1 cellular context compared by ENCODE assay signal in the genomic region with DNA sequence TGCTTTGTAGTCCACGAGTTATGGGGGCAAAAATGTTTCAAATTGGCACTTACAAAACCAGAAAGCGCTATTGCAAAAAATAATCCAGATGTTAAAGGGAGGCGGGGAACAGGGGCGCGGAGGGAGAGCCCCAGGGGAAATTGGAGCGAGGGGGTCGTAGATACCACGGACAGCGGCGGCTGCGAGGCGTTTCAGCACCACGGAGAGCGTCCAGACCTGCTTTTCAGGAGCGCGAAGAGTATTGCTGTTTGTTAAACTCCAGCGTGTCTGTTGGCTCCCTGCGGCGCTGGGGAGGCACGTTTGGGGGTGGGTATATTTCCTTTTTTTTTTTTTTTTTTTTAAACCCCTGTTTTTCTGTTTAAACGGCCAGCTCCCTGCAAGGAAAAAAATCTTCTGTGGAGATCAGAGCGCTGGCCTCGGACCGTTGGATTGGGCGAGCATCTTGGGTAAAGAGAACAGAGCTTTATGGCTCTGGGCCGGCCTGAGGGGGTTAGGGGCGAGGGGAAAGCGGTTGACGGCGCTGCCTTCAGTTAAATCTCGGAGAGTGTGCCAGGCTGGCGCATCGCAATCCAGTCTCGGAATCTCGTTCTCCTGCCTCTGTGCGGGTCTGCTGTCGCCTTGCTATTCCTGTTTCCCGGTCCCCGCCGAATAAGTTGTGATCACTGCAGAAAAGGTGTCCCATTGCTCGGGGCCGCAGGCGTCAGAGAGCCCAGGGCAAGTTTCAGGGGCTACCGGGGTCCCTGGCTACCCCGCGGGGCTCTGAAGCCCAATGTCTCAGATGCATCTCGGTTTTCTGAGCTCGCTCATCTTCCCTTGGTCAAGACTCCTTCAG.
TF ChIP-seq lines count a peak whose summit lies in the region.

A gene (minus strand): TSS at position 288 of the 832 bp plus-strand sequence. CDS start 302 bp downstream, outside the sequence.

TF ChIP-seq in HepG2, 621 proteins besides CTCF, POLR2A, EP300 and RAD21 (continued from another document and continues in another):
- TF ChIP-seq, protein P1, sequence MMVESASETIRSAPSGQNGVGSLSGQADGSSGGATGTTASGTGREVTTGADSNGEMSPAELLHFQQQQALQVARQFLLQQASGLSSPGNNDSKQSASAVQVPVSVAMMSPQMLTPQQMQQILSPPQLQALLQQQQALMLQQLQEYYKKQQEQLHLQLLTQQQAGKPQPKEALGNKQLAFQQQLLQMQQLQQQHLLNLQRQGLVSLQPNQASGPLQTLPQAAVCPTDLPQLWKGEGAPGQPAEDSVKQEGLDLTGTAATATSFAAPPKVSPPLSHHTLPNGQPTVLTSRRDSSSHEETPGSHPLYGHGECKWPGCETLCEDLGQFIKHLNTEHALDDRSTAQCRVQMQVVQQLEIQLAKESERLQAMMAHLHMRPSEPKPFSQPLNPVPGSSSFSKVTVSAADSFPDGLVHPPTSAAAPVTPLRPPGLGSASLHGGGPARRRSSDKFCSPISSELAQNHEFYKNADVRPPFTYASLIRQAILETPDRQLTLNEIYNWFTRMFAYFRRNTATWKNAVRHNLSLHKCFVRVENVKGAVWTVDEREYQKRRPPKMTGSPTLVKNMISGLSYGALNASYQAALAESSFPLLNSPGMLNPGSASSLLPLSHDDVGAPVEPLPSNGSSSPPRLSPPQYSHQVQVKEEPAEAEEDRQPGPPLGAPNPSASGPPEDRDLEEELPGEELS (CRISPR knock-in tag; IDR thresholded peaks at IDR 0.05) = peak; percentile 92
- TF ChIP-seq NRL (CRISPR knock-in tag; IDR thresholded peaks at IDR 0.05; ENCODE audit: borderline replicate concordance) (peak; percentile 98), SOX5 (CRISPR knock-in tag; IDR thresholded peaks at IDR 0.05; ENCODE audit: borderline replicate concordance) (peak; percentile 88), HNRNPK (IDR thresholded peaks at IDR 0.05; ENCODE audit: low read depth, low read length, poor library complexity, severe bottlenecking) (no peak), MIER3 (CRISPR knock-in tag; IDR thresholded peaks at IDR 0.05; ENCODE audit: borderline replicate concordance) (peak; percentile 99), ZSCAN9 (CRISPR knock-in tag; IDR thresholded peaks at IDR 0.05; ENCODE audit: borderline replicate concordance) (peak; percentile 100), ZNF878 (CRISPR knock-in tag; IDR thresholded peaks at IDR 0.05) (peak; percentile 99), MBNL3 (CRISPR knock-in tag; conservative IDR thresholded peaks at IDR 0.05) (no peak), HOXA5 (CRISPR knock-in tag; IDR thresholded peaks at IDR 0.05) (peak; percentile 100), TRIM24 (CRISPR knock-in tag; IDR thresholded peaks at IDR 0.05) (no peak), ZNF709 (CRISPR knock-in tag; IDR thresholded peaks at IDR 0.05) (peak; percentile 99), CHD4 (IDR thresholded peaks at IDR 0.05; ENCODE audit: borderline replicate concordance, low read length) (no peak), TCF7 (IDR thresholded peaks at IDR 0.05; ENCODE audit: low read depth) (no peak), KDM5B (CRISPR knock-in tag; IDR thresholded peaks at IDR 0.05; ENCODE audit: borderline replicate concordance) (peak; percentile 100), SIN3B (IDR thresholded peaks at IDR 0.05; ENCODE audit: low read length) (no peak), IRX3 (CRISPR knock-in tag; IDR thresholded peaks at IDR 0.05; ENCODE audit: borderline replicate concordance, low read depth) (peak; percentile 99), XRCC5 (optimal IDR thresholded peaks at IDR 0.05; ENCODE audit: low read length) (no peak), ZBTB3 (CRISPR knock-in tag; IDR thresholded peaks at IDR 0.05; ENCODE audit: borderline replicate concordance, low read depth) (peak; percentile 98), GLI4 (CRISPR knock-in tag; IDR thresholded peaks at IDR 0.05; ENCODE audit: borderline replicate concordance) (peak; percentile 100), NAIF1 (CRISPR knock-in tag; IDR thresholded peaks at IDR 0.05; ENCODE audit: borderline replicate concordance) (peak; percentile 96), SRF (IDR thresholded peaks at IDR 0.05; ENCODE audit: low read depth, low read length) (no peak), ZNF317 (CRISPR knock-in tag; IDR thresholded peaks at IDR 0.05) (peak; percentile 96), ZNF788 (CRISPR knock-in tag; IDR thresholded peaks at IDR 0.05; ENCODE audit: borderline replicate concordance) (peak; percentile 97), PTBP1 (IDR thresholded peaks at IDR 0.05; ENCODE audit: low read depth, low read length, poor library complexity, severe bottlenecking) (no peak), ZNF430 (CRISPR knock-in tag; IDR thresholded peaks at IDR 0.05) (peak; percentile 100), ASH2L (IDR thresholded peaks at IDR 0.05; ENCODE audit: insufficient read length, low read depth, low read length) (no peak), KAT8 (CRISPR knock-in tag; IDR thresholded peaks at IDR 0.05) (peak; percentile 95), NR2F2 (IDR thresholded peaks at IDR 0.05; ENCODE audit: borderline replicate concordance, low read depth) (no peak), ZNF670 (CRISPR knock-in tag; IDR thresholded peaks at IDR 0.05; ENCODE audit: borderline replicate concordance) (peak; percentile 98), CREB1 (IDR thresholded peaks at IDR 0.05) (no peak), CREB1 (CRISPR knock-in tag; IDR thresholded peaks at IDR 0.05) (no peak; the same call in 1 of the 2 replicates)
- TF ChIP-seq, protein P2, sequence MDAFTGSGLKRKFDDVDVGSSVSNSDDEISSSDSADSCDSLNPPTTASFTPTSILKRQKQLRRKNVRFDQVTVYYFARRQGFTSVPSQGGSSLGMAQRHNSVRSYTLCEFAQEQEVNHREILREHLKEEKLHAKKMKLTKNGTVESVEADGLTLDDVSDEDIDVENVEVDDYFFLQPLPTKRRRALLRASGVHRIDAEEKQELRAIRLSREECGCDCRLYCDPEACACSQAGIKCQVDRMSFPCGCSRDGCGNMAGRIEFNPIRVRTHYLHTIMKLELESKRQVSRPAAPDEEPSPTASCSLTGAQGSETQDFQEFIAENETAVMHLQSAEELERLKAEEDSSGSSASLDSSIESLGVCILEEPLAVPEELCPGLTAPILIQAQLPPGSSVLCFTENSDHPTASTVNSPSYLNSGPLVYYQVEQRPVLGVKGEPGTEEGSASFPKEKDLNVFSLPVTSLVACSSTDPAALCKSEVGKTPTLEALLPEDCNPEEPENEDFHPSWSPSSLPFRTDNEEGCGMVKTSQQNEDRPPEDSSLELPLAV (CRISPR knock-in tag; conservative IDR thresholded peaks at IDR 0.05; ENCODE audit: low read depth) = peak; percentile 94
- TF ChIP-seq, protein P3, sequence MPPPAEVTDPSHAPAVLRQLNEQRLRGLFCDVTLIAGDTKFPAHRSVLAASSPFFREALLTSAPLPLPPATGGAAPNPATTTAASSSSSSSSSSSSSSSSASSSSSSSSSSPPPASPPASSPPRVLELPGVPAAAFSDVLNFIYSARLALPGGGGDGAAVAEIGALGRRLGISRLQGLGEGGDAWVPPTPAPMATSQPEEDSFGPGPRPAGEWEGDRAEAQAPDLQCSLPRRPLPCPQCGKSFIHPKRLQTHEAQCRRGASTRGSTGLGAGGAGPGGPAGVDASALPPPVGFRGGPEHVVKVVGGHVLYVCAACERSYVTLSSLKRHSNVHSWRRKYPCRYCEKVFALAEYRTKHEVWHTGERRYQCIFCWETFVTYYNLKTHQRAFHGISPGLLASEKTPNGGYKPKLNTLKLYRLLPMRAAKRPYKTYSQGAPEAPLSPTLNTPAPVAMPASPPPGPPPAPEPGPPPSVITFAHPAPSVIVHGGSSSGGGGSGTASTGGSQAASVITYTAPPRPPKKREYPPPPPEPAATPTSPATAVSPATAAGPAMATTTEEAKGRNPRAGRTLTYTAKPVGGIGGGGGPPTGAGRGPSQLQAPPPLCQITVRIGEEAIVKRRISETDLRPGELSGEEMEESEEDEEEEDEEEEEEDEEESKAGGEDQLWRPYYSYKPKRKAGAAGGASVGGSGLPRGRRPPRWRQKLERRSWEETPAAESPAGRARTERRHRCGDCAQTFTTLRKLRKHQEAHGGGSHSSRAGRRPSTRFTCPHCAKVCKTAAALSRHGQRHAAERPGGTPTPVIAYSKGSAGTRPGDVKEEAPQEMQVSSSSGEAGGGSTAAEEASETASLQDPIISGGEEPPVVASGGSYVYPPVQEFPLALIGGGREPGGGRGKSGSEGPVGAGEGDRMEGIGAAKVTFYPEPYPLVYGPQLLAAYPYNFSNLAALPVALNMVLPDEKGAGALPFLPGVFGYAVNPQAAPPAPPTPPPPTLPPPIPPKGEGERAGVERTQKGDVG (CRISPR knock-in tag; IDR thresholded peaks at IDR 0.05; ENCODE audit: borderline replicate concordance) = peak; percentile 97
- TF ChIP-seq, protein P4, sequence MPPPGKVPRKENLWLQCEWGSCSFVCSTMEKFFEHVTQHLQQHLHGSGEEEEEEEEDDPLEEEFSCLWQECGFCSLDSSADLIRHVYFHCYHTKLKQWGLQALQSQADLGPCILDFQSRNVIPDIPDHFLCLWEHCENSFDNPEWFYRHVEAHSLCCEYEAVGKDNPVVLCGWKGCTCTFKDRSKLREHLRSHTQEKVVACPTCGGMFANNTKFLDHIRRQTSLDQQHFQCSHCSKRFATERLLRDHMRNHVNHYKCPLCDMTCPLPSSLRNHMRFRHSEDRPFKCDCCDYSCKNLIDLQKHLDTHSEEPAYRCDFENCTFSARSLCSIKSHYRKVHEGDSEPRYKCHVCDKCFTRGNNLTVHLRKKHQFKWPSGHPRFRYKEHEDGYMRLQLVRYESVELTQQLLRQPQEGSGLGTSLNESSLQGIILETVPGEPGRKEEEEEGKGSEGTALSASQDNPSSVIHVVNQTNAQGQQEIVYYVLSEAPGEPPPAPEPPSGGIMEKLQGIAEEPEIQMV (CRISPR knock-in tag; IDR thresholded peaks at IDR 0.05; ENCODE audit: low read depth) = peak; percentile 97
- TF ChIP-seq, protein P5, sequence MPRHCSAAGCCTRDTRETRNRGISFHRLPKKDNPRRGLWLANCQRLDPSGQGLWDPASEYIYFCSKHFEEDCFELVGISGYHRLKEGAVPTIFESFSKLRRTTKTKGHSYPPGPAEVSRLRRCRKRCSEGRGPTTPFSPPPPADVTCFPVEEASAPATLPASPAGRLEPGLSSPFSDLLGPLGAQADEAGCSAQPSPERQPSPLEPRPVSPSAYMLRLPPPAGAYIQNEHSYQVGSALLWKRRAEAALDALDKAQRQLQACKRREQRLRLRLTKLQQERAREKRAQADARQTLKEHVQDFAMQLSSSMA (CRISPR knock-in tag; IDR thresholded peaks at IDR 0.05) = peak; percentile 97
- TF ChIP-seq, protein P6, sequence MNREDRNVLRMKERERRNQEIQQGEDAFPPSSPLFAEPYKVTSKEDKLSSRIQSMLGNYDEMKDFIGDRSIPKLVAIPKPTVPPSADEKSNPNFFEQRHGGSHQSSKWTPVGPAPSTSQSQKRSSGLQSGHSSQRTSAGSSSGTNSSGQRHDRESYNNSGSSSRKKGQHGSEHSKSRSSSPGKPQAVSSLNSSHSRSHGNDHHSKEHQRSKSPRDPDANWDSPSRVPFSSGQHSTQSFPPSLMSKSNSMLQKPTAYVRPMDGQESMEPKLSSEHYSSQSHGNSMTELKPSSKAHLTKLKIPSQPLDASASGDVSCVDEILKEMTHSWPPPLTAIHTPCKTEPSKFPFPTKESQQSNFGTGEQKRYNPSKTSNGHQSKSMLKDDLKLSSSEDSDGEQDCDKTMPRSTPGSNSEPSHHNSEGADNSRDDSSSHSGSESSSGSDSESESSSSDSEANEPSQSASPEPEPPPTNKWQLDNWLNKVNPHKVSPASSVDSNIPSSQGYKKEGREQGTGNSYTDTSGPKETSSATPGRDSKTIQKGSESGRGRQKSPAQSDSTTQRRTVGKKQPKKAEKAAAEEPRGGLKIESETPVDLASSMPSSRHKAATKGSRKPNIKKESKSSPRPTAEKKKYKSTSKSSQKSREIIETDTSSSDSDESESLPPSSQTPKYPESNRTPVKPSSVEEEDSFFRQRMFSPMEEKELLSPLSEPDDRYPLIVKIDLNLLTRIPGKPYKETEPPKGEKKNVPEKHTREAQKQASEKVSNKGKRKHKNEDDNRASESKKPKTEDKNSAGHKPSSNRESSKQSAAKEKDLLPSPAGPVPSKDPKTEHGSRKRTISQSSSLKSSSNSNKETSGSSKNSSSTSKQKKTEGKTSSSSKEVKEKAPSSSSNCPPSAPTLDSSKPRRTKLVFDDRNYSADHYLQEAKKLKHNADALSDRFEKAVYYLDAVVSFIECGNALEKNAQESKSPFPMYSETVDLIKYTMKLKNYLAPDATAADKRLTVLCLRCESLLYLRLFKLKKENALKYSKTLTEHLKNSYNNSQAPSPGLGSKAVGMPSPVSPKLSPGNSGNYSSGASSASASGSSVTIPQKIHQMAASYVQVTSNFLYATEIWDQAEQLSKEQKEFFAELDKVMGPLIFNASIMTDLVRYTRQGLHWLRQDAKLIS (CRISPR knock-in tag; IDR thresholded peaks at IDR 0.05) = 0 out of 2 replicates have a peak, but pooled peaks have one; percentile 85
- TF ChIP-seq, protein P7, sequence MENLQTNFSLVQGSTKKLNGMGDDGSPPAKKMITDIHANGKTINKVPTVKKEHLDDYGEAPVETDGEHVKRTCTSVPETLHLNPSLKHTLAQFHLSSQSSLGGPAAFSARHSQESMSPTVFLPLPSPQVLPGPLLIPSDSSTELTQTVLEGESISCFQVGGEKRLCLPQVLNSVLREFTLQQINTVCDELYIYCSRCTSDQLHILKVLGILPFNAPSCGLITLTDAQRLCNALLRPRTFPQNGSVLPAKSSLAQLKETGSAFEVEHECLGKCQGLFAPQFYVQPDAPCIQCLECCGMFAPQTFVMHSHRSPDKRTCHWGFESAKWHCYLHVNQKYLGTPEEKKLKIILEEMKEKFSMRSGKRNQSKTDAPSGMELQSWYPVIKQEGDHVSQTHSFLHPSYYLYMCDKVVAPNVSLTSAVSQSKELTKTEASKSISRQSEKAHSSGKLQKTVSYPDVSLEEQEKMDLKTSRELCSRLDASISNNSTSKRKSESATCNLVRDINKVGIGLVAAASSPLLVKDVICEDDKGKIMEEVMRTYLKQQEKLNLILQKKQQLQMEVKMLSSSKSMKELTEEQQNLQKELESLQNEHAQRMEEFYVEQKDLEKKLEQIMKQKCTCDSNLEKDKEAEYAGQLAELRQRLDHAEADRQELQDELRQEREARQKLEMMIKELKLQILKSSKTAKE (CRISPR knock-in tag; IDR thresholded peaks at IDR 0.05; ENCODE audit: borderline replicate concordance) = peak; percentile 82
- TF ChIP-seq, protein P8, sequence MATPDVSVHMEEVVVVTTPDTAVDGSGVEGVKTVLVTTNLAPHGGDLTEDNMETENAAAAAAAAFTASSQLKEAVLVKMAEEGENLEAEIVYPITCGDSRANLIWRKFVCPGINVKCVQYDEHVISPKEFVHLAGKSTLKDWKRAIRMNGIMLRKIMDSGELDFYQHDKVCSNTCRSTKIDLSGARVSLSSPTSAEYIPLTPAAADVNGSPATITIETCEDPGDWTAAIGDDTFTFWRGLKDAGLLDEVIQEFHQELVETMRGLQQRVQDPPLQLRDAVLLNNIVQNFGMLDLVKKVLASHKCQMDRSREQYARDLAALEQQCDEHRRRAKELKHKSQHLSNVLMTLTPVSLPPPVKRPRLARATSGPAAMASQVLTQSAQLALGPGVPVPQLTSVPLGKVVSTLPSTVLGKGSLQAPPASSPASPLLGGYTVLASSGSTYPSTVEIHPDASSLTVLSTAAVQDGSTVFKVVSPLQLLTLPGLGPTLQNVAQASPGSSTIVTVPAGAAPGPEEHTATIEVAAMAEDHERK (CRISPR knock-in tag; IDR thresholded peaks at IDR 0.05; ENCODE audit: low read depth) = peak; percentile 35; the same call in 1 of the 2 replicates
- TF ChIP-seq, protein P9, sequence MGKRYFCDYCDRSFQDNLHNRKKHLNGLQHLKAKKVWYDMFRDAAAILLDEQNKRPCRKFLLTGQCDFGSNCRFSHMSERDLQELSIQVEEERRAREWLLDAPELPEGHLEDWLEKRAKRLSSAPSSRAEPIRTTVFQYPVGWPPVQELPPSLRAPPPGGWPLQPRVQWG (CRISPR knock-in tag; IDR thresholded peaks at IDR 0.05; ENCODE audit: borderline replicate concordance, low read depth) = peak; percentile 97
